Comparison of ENCODE assay signal across 1 cellular context in the genomic region with DNA sequence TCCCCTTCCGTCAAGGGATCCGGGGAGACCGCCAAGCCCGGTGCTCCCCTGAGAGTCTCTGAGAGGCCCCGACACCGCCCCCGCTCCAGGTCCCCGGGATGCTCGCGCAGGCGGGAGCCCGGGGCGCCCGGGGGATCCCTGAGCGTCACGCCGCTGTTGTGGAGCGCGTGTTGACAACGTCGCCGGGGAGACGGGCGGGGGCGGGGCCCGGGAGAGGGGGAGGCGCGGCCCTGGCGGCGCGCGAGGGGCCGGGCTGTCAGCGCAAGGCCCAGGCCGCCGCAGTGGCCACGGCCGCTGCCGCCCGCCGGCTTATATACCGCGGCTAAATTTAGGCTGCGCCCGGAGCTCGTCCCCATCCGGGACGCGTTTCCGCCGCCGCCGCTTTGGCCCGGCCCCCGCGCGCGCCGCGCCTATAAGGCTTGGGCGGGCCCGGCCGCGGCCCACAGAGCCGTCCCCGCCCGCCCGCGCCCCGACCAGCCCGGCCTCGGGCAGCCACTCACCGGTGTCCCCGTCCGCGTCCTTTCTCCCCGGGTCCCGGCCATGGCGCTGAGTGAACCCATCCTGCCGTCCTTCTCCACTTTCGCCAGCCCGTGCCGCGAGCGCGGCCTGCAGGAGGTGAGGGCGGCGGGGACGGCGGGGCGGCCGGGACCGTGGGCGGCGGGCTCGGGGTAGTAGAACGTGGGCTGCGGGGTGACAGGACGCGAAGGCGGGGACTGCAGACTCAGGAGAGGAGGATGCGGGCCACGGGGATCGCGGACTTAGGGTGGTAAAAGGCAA.
A peak's percentile ranks its signal among the peaks of the same experiment; 100 is the strongest.
TF ChIP-seq lines count a peak whose summit lies in the region.

A gene (plus strand): TSS at position 443 of the 777 bp plus-strand sequence. CDS start 98 bp downstream, at position 541.

TF ChIP-seq in GM12878, 131 proteins besides CTCF, POLR2A, EP300 and RAD21 (continued from another document and continues in another):
- TF ChIP-seq, protein P1, sequence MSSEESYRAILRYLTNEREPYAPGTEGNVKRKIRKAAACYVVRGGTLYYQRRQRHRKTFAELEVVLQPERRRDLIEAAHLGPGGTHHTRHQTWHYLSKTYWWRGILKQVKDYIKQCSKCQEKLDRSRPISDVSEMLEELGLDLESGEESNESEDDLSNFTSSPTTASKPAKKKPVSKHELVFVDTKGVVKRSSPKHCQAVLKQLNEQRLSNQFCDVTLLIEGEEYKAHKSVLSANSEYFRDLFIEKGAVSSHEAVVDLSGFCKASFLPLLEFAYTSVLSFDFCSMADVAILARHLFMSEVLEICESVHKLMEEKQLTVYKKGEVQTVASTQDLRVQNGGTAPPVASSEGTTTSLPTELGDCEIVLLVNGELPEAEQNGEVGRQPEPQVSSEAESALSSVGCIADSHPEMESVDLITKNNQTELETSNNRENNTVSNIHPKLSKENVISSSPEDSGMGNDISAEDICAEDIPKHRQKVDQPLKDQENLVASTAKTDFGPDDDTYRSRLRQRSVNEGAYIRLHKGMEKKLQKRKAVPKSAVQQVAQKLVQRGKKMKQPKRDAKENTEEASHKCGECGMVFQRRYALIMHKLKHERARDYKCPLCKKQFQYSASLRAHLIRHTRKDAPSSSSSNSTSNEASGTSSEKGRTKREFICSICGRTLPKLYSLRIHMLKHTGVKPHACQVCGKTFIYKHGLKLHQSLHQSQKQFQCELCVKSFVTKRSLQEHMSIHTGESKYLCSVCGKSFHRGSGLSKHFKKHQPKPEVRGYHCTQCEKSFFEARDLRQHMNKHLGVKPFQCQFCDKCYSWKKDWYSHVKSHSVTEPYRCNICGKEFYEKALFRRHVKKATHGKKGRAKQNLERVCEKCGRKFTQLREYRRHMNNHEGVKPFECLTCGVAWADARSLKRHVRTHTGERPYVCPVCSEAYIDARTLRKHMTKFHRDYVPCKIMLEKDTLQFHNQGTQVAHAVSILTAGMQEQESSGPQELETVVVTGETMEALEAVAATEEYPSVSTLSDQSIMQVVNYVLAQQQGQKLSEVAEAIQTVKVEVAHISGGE (CRISPR knock-in tag; IDR thresholded peaks at IDR 0.05): no peak
- TF ChIP-seq SMARCA5 (IDR thresholded peaks at IDR 0.05) (no peak), KAT2A (conservative IDR thresholded peaks at IDR 0.05; ENCODE audit: control insufficient read depth, low read depth, low read length) (no peak), CREM (IDR thresholded peaks at IDR 0.05; ENCODE audit: low read depth) (0 out of 2 replicates have a peak, but pooled peaks have one; percentile 11), POLR2AphosphoS2 (IDR thresholded peaks at IDR 0.05; ENCODE audit: low read depth, low read length) (0 out of 2 replicates have a peak, but pooled peaks have one; percentile 26), ZSCAN29 (IDR thresholded peaks at IDR 0.05) (no peak), SPI1 (IDR thresholded peaks at IDR 0.05; ENCODE audit: borderline replicate concordance, insufficient read depth, low read depth, low read length) (no peak), TCF3 (IDR thresholded peaks at IDR 0.05; ENCODE audit: borderline replicate concordance, insufficient read depth, low read depth, low read length) (peak; percentile 67; the same call in 1 of the 2 replicates), YY1 (IDR thresholded peaks at IDR 0.05; ENCODE audit: low read depth, low read length) (peak; percentile 44; the same call in 1 of the 2 replicates), BHLHE40 (IDR thresholded peaks at IDR 0.05; ENCODE audit: borderline replicate concordance in 1 of 2, low read depth in 2 of 2, low read length in 1 of 2) (0 out of 4 replicates have a peak, but pooled peaks of 1 of the 2 experiments have one; percentile 56), ESRRA (IDR thresholded peaks at IDR 0.05; ENCODE audit: low read length) (no peak), ZNF274 (IDR thresholded peaks at IDR 0.05; ENCODE audit: insufficient read depth, insufficient read length) (no peak), EZH2 (IDR thresholded peaks at IDR 0.05; ENCODE audit: borderline replicate concordance, control insufficient read depth, low read depth, low read length) (no peak), TAF1 (IDR thresholded peaks at IDR 0.05; ENCODE audit: borderline replicate concordance, low read depth, low read length) (peak; percentile 54; the same call in 1 of the 2 replicates), FOXM1 (IDR thresholded peaks at IDR 0.05; ENCODE audit: low read depth, low read length) (no peak), SUPT20H (IDR thresholded peaks at IDR 0.05; ENCODE audit: borderline replicate concordance, control insufficient read depth, low read depth, low read length) (no peak), ATF7 (IDR thresholded peaks at IDR 0.05; ENCODE audit: low read depth) (no peak), SREBF2 (IDR thresholded peaks at IDR 0.05; ENCODE audit: low read length) (no peak), PAX5 (IDR thresholded peaks at IDR 0.05; ENCODE audit: borderline replicate concordance, low read depth, low read length) (no peak), SIX5 (IDR thresholded peaks at IDR 0.05; ENCODE audit: low read depth, low read length, severe bottlenecking) (no peak), CBX3 (IDR thresholded peaks at IDR 0.05; ENCODE audit: borderline replicate concordance, low read depth) (no peak), ETV6 (conservative IDR thresholded peaks at IDR 0.05 in 1 of 2, IDR thresholded peaks at IDR 0.05 in 1 of 2; ENCODE audit: borderline replicate concordance in 1 of 2, low read depth in 1 of 2) (no peak), YBX1 (IDR thresholded peaks at IDR 0.05) (no peak), MEF2A (IDR thresholded peaks at IDR 0.05; ENCODE audit: insufficient read depth, low read depth, low read length) (peak; percentile 57; the same call in 1 of the 2 replicates), BMI1 (IDR thresholded peaks at IDR 0.05; ENCODE audit: borderline replicate concordance) (peak; percentile 59; the same call in 1 of the 2 replicates), SUZ12 (IDR thresholded peaks at IDR 0.05; ENCODE audit: unreplicated experiment) (no peak), HDGF (IDR thresholded peaks at IDR 0.05) (no peak), SMC3 (IDR thresholded peaks at IDR 0.05; ENCODE audit: borderline replicate concordance, low read length) (no peak), PAX8 (IDR thresholded peaks at IDR 0.05) (no peak)
- TF ChIP-seq, protein P2, sequence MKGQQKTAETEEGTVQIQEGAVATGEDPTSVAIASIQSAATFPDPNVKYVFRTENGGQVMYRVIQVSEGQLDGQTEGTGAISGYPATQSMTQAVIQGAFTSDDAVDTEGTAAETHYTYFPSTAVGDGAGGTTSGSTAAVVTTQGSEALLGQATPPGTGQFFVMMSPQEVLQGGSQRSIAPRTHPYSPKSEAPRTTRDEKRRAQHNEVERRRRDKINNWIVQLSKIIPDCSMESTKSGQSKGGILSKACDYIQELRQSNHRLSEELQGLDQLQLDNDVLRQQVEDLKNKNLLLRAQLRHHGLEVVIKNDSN (IDR thresholded peaks at IDR 0.05; ENCODE audit: borderline replicate concordance, extremely low read length, insufficient read depth, low read depth, low read length): no peak
- TF ChIP-seq, protein P3, sequence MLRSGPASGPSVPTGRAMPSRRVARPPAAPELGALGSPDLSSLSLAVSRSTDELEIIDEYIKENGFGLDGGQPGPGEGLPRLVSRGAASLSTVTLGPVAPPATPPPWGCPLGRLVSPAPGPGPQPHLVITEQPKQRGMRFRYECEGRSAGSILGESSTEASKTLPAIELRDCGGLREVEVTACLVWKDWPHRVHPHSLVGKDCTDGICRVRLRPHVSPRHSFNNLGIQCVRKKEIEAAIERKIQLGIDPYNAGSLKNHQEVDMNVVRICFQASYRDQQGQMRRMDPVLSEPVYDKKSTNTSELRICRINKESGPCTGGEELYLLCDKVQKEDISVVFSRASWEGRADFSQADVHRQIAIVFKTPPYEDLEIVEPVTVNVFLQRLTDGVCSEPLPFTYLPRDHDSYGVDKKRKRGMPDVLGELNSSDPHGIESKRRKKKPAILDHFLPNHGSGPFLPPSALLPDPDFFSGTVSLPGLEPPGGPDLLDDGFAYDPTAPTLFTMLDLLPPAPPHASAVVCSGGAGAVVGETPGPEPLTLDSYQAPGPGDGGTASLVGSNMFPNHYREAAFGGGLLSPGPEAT (IDR thresholded peaks at IDR 0.05; ENCODE audit: low read depth): peak; percentile 46; the same call in 1 of the 2 replicates
- TF ChIP-seq, protein P4, sequence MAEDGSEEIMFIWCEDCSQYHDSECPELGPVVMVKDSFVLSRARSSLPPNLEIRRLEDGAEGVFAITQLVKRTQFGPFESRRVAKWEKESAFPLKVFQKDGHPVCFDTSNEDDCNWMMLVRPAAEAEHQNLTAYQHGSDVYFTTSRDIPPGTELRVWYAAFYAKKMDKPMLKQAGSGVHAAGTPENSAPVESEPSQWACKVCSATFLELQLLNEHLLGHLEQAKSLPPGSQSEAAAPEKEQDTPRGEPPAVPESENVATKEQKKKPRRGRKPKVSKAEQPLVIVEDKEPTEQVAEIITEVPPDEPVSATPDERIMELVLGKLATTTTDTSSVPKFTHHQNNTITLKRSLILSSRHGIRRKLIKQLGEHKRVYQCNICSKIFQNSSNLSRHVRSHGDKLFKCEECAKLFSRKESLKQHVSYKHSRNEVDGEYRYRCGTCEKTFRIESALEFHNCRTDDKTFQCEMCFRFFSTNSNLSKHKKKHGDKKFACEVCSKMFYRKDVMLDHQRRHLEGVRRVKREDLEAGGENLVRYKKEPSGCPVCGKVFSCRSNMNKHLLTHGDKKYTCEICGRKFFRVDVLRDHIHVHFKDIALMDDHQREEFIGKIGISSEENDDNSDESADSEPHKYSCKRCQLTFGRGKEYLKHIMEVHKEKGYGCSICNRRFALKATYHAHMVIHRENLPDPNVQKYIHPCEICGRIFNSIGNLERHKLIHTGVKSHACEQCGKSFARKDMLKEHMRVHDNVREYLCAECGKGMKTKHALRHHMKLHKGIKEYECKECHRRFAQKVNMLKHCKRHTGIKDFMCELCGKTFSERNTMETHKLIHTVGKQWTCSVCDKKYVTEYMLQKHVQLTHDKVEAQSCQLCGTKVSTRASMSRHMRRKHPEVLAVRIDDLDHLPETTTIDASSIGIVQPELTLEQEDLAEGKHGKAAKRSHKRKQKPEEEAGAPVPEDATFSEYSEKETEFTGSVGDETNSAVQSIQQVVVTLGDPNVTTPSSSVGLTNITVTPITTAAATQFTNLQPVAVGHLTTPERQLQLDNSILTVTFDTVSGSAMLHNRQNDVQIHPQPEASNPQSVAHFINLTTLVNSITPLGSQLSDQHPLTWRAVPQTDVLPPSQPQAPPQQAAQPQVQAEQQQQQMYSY (CRISPR knock-in tag; IDR thresholded peaks at IDR 0.05): no peak
- TF ChIP-seq, protein P5, sequence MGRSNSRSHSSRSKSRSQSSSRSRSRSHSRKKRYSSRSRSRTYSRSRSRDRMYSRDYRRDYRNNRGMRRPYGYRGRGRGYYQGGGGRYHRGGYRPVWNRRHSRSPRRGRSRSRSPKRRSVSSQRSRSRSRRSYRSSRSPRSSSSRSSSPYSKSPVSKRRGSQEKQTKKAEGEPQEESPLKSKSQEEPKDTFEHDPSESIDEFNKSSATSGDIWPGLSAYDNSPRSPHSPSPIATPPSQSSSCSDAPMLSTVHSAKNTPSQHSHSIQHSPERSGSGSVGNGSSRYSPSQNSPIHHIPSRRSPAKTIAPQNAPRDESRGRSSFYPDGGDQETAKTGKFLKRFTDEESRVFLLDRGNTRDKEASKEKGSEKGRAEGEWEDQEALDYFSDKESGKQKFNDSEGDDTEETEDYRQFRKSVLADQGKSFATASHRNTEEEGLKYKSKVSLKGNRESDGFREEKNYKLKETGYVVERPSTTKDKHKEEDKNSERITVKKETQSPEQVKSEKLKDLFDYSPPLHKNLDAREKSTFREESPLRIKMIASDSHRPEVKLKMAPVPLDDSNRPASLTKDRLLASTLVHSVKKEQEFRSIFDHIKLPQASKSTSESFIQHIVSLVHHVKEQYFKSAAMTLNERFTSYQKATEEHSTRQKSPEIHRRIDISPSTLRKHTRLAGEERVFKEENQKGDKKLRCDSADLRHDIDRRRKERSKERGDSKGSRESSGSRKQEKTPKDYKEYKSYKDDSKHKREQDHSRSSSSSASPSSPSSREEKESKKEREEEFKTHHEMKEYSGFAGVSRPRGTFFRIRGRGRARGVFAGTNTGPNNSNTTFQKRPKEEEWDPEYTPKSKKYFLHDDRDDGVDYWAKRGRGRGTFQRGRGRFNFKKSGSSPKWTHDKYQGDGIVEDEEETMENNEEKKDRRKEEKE (IDR thresholded peaks at IDR 0.05): no peak
- TF ChIP-seq, protein P6, sequence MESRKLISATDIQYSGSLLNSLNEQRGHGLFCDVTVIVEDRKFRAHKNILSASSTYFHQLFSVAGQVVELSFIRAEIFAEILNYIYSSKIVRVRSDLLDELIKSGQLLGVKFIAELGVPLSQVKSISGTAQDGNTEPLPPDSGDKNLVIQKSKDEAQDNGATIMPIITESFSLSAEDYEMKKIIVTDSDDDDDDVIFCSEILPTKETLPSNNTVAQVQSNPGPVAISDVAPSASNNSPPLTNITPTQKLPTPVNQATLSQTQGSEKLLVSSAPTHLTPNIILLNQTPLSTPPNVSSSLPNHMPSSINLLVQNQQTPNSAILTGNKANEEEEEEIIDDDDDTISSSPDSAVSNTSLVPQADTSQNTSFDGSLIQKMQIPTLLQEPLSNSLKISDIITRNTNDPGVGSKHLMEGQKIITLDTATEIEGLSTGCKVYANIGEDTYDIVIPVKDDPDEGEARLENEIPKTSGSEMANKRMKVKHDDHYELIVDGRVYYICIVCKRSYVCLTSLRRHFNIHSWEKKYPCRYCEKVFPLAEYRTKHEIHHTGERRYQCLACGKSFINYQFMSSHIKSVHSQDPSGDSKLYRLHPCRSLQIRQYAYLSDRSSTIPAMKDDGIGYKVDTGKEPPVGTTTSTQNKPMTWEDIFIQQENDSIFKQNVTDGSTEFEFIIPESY (IDR thresholded peaks at IDR 0.05): no peak
- TF ChIP-seq, protein P7, sequence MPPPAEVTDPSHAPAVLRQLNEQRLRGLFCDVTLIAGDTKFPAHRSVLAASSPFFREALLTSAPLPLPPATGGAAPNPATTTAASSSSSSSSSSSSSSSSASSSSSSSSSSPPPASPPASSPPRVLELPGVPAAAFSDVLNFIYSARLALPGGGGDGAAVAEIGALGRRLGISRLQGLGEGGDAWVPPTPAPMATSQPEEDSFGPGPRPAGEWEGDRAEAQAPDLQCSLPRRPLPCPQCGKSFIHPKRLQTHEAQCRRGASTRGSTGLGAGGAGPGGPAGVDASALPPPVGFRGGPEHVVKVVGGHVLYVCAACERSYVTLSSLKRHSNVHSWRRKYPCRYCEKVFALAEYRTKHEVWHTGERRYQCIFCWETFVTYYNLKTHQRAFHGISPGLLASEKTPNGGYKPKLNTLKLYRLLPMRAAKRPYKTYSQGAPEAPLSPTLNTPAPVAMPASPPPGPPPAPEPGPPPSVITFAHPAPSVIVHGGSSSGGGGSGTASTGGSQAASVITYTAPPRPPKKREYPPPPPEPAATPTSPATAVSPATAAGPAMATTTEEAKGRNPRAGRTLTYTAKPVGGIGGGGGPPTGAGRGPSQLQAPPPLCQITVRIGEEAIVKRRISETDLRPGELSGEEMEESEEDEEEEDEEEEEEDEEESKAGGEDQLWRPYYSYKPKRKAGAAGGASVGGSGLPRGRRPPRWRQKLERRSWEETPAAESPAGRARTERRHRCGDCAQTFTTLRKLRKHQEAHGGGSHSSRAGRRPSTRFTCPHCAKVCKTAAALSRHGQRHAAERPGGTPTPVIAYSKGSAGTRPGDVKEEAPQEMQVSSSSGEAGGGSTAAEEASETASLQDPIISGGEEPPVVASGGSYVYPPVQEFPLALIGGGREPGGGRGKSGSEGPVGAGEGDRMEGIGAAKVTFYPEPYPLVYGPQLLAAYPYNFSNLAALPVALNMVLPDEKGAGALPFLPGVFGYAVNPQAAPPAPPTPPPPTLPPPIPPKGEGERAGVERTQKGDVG (CRISPR knock-in tag; IDR thresholded peaks at IDR 0.05): no peak
- TF ChIP-seq, protein P8, sequence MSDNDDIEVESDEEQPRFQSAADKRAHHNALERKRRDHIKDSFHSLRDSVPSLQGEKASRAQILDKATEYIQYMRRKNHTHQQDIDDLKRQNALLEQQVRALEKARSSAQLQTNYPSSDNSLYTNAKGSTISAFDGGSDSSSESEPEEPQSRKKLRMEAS (IDR thresholded peaks at IDR 0.05; ENCODE audit: low read depth, low read length): no peak
